ENCODE assay signal across 8 cellular contexts in genomic region chrX:123731987-123732678, GRCh38. TPM values are rescaled to one million over a fixed set of nuclear protein-coding genes. Genes with fewer than 3 reads are reported as not detected.
DNase-seq lines count a peak whose midpoint lies in the region; ATAC-seq and TF ChIP-seq lines count a peak whose summit lies in the region.

No MANE protein-coding gene starts in this region.

- intact Hi-C loops in dendritic cell treated with granulocyte-macrophage colony-stimulating factor and Interleukin-4, amounts not matched to agents 40 ng/mL and 50 ng/mL, for 4 days (cut with micrococcal nuclease) = loop anchor here (5.0 kb wide), 1 partner anchor 35 kb away; no protein-coding TSS in a partner anchor
- intact Hi-C loops in transverse colon (cut with DNase I; ENCODE audit: low total_unique reads) = no loop called here

- no peak for DNase-seq in activated CD4-positive, CD25-positive, alpha-beta regulatory T cell (lab: John Stamatoyannopoulos, UW)
- no peak for DNase-seq in RWPE2 (ENCODE audit: low spot score)
- peak; percentile 2 for DNase-seq in medulla oblongata (ENCODE audit: extremely low spot score)
- DNase-seq in transverse colon = peak; percentile 16
- no peak for DNase-seq in superior temporal gyrus (ENCODE audit: extremely low spot score)

- peaks cover 22% of the 10 kb centered on the region for H3K4me1 Mint-ChIP-seq in dendritic cell treated with granulocyte-macrophage colony-stimulating factor and Interleukin-4, amounts not matched to agents 40 ng/mL and 50 ng/mL, for 4 days (ENCODE audit: low read depth)

- no peak for TF ChIP-seq POLR2A in transverse colon (IDR thresholded peaks at IDR 0.05)

- H3K9me3 ChIP-seq in RWPE2 (ENCODE audit: severe bottlenecking) (no peaks in the 10 kb centered on the region), transverse colon (no peaks in the 10 kb centered on the region)

- H3K36me3 Mint-ChIP-seq in dendritic cell treated with granulocyte-macrophage colony-stimulating factor and Interleukin-4, amounts not matched to agents 40 ng/mL and 50 ng/mL, for 4 days (ENCODE audit: low read depth) = peaks cover 25% of the 10 kb centered on the region

- TF ChIP-seq EP300 in transverse colon (IDR thresholded peaks at IDR 0.05; ENCODE audit: low read depth) = no peak

- peaks cover 20% of the 10 kb centered on the region for H3K4me1 ChIP-seq in RWPE2 (ENCODE audit: insufficient read depth, poor library complexity, severe bottlenecking)
- H3K4me1 ChIP-seq in transverse colon = peaks cover 0 to 15% (median 6%) of the 10 kb centered on the region in 4 donors

- H3K36me3 ChIP-seq in RWPE2 (ENCODE audit: low read depth) = peaks cover 4% of the 10 kb centered on the region
- H3K36me3 ChIP-seq in transverse colon = no peaks in the 10 kb centered on the region

- no peaks in the 10 kb centered on the region for H3K27me3 Mint-ChIP-seq in dendritic cell treated with granulocyte-macrophage colony-stimulating factor and Interleukin-4, amounts not matched to agents 40 ng/mL and 50 ng/mL, for 4 days

- H3K27ac ChIP-seq in RWPE2 (ENCODE audit: poor library complexity, severe bottlenecking) (peak overlapping the region; percentile 67), transverse colon (peak overlapping the region; percentile 85 to 92 (median 86))

- TF ChIP-seq CTCF in RWPE2 (IDR thresholded peaks at IDR 0.05; ENCODE audit: poor library complexity, severe bottlenecking) (no peak), transverse colon (IDR thresholded peaks at IDR 0.05) (no peak)

- WGBS in transverse colon (ENCODE audit: low coverage in 1 of 2), 2 donors = 0 to 51% methylated on average over 8 to 43 of the region's 43 CpGs

- in situ Hi-C loops in transverse colon (cut with MboI; ENCODE audit: low pct_ligation_motif_present in 1 of 4, low pct_unique_long_range_greater_than_20kb in 1 of 4, low sequenced_read_pairs in 3 of 4) = no loop called here

- no peaks in the 10 kb centered on the region for H3K9me3 Mint-ChIP-seq in dendritic cell treated with granulocyte-macrophage colony-stimulating factor and Interleukin-4, amounts not matched to agents 40 ng/mL and 50 ng/mL, for 4 days

- H3K4me3 Mint-ChIP-seq in dendritic cell treated with granulocyte-macrophage colony-stimulating factor and Interleukin-4, amounts not matched to agents 40 ng/mL and 50 ng/mL, for 4 days = peak overlapping the region; percentile 99

- H3K27ac Mint-ChIP-seq in dendritic cell treated with granulocyte-macrophage colony-stimulating factor and Interleukin-4, amounts not matched to agents 40 ng/mL and 50 ng/mL, for 4 days = peak overlapping the region; percentile 94

- peak; percentile 14 to 27 for ATAC-seq in activated CD4-positive, CD25-positive, alpha-beta regulatory T cell treated with anti-CD3 and anti-CD28 coated beads, Interleukin-2, amount 50 U/mL, for 24 hours
- peak; percentile 23 for ATAC-seq in HG02642 (IDR thresholded peaks at IDR 0.05; ENCODE audit: poor library complexity, unreplicated experiment)
- peak; percentile 46 for ATAC-seq in RWPE2 (ENCODE audit: low read depth)

- H3K27me3 ChIP-seq in RWPE2 (ENCODE audit: insufficient read depth, poor library complexity, severe bottlenecking) (no peaks in the 10 kb centered on the region), transverse colon (no peaks in the 10 kb centered on the region)

- H3K4me3 ChIP-seq in RWPE2 (ENCODE audit: severe bottlenecking) (peak overlapping the region; percentile 63), transverse colon (peak overlapping the region; percentile 61 to 89 (median 72))

RNA-seq across cellular contexts. Expression of gene THOC2, which starts 0.7 kb away (rescaled TPM):
- 100 to 1,000 TPM in 2 of 4 donors, 10 to 100 TPM in 2; 49.4 to 149 (median 114) TPM for total RNA-seq in transverse colon

Comparison
In these comparisons a context has a peak if more than half of its experiments do, and no peak if none do; other contexts are left out.
1. DNase-seq: peak in medulla oblongata (single experiment) and transverse colon (single experiment); none in activated CD4-positive, CD25-positive, alpha-beta regulatory T cell (0 of 4), RWPE2 (single experiment) and superior temporal gyrus (single experiment).
2. Peak in every context shown above with its lines, with median percentiles within 50 percentile points of each other: ATAC-seq.